8 cellular contexts compared by ENCODE assay signal in genomic region chr19:39038098-39038497, GRCh38. TPM values are rescaled to one million over a fixed set of nuclear protein-coding genes. Genes with fewer than 3 reads are reported as not detected.
DNase-seq lines count a peak whose midpoint lies in the region; ATAC-seq and TF ChIP-seq lines count a peak whose summit lies in the region.

No MANE protein-coding gene starts in this region.

- no peak for TF ChIP-seq POLR2A in Peyer's patch (IDR thresholded peaks at IDR 0.05)

- H3K4me1 ChIP-seq in cardiac muscle cell (ENCODE audit: low read depth) (no peaks in the 10 kb centered on the region), left ventricle myocardium inferior (no peaks in the 10 kb centered on the region), Peyer's patch (no peaks in the 10 kb centered on the region), foreskin keratinocyte (no peaks in the 10 kb centered on the region), psoas muscle (no peaks in the 10 kb centered on the region)

- TF ChIP-seq CTCF in cardiac muscle cell (IDR thresholded peaks at IDR 0.05; ENCODE audit: low read depth, low read length) = peak; percentile 33
- TF ChIP-seq CTCF in left ventricle myocardium inferior (IDR thresholded peaks at IDR 0.05; ENCODE audit: borderline replicate concordance) = no peak
- peak in 3 of 6 experiments; percentile 5 to 37 (median 31) for TF ChIP-seq CTCF in Peyer's patch (IDR thresholded peaks at IDR 0.05)
- TF ChIP-seq CTCF in foreskin keratinocyte (conservative IDR thresholded peaks at IDR 0.05) = peak; percentile 72
- TF ChIP-seq CTCF in psoas muscle (IDR thresholded peaks at IDR 0.05) = no peak

- H3K27ac ChIP-seq in cardiac muscle cell (no peak overlapping the region), left ventricle myocardium inferior (replicated peaks) (no peak overlapping the region), Peyer's patch (no peak overlapping the region), foreskin keratinocyte (no peak overlapping the region), psoas muscle (no peak overlapping the region)

- H3K36me3 ChIP-seq in cardiac muscle cell (no peaks in the 10 kb centered on the region), left ventricle myocardium inferior (no peaks in the 10 kb centered on the region), Peyer's patch (no peaks in the 10 kb centered on the region), psoas muscle (ENCODE audit: insufficient read depth in 1 of 2, low read depth in 1 of 2) (no peaks in the 10 kb centered on the region)

- WGBS in psoas muscle, 3 donors = 12 to 16% (median 13%) methylated on average over 9 of the region's 9 CpGs

- ATAC-seq in foreskin keratinocyte (peak; percentile 63), GM18870 (IDR thresholded peaks at IDR 0.05; ENCODE audit: unreplicated experiment) (no peak), psoas muscle (no peak), HG02870 (IDR thresholded peaks at IDR 0.05; ENCODE audit: unreplicated experiment) (no peak)

- intact Hi-C loops in left ventricle myocardium inferior (cut with micrococcal nuclease) (no loop called here), psoas muscle (cut with DNase I) (no loop called here)

- no peak overlapping the region for H3K4me3 ChIP-seq in cardiac muscle cell
- no peak overlapping the region for H3K4me3 ChIP-seq in left ventricle myocardium inferior
- no peak overlapping the region for H3K4me3 ChIP-seq in Peyer's patch
- H3K4me3 ChIP-seq in psoas muscle = no peak overlapping the region

- DNase-seq in cardiac muscle cell (ENCODE audit: low read depth in 1 of 2, low spot score in 1 of 2) = peak; percentile 61 to 65
- no peak for DNase-seq in left ventricle myocardium inferior
- DNase-seq in Peyer's patch = peak in 2 of 3 donors; percentile 54 to 60
- peak in 1 of 2 donors; percentile 35 for DNase-seq in foreskin keratinocyte
- DNase-seq in stimulated activated CD8-positive, alpha-beta memory T cell treated with anti-CD3 and anti-CD28 coated beads, Interleukin-4, amount 100 ng/mL, for 48 hours = peak; percentile 31
- no peak for DNase-seq in psoas muscle

- H3K9me3 ChIP-seq in cardiac muscle cell (ENCODE audit: low read depth) (no peaks in the 10 kb centered on the region), left ventricle myocardium inferior (replicated peaks) (no peaks in the 10 kb centered on the region), Peyer's patch (peaks cover 0 to 7% (median 0%) of the 10 kb centered on the region in 4 donors), psoas muscle (no peaks in the 10 kb centered on the region)

- H3K27me3 ChIP-seq in cardiac muscle cell = no peaks in the 10 kb centered on the region
- peaks cover 31% of the 10 kb centered on the region for H3K27me3 ChIP-seq in left ventricle myocardium inferior (ENCODE audit: low read depth)
- H3K27me3 ChIP-seq in Peyer's patch = no peaks in the 10 kb centered on the region
- no peaks in the 10 kb centered on the region for H3K27me3 ChIP-seq in foreskin keratinocyte
- peaks cover 0 to 15% (median 3%) of the 10 kb centered on the region in 3 donors for H3K27me3 ChIP-seq in psoas muscle (ENCODE audit: insufficient read depth in 3 of 3, low read length in 2 of 3)

RNA-seq across cellular contexts. Expression of gene FBXO27, which starts 5.7 kb away (rescaled TPM):
- total RNA-seq in cardiac muscle cell (17.8 and 21.0 TPM in 2 replicates), left ventricle myocardium inferior (20.9 TPM), Peyer's patch (10 to 100 TPM in 1 of 4 donors, 1 to 10 TPM in 3; 1.2 to 12.4 (median 3.6) TPM), foreskin keratinocyte (8.7 and 9.0 TPM in 2 replicates), psoas muscle (10 to 100 TPM in 1 of 4 donors, 1 to 10 TPM in 1, under 1 TPM in 2; 0.42 to 10.7 (median 0.99) TPM)
- polyA plus RNA-seq in cardiac muscle cell (9.1 and 13.4 TPM in 2 replicates), foreskin keratinocyte (9.2 and 9.4 TPM in 2 replicates), psoas muscle (under 1 TPM; 0.03 to 0.77 (median 0.14) TPM)

RNA-seq across cellular contexts. Expression of gene ACP7, which starts 46.1 kb away (rescaled TPM):
- total RNA-seq in cardiac muscle cell (not detected in 2 replicates), left ventricle myocardium inferior (not detected), Peyer's patch (not detected), foreskin keratinocyte (0.92 and 1.5 TPM in 2 replicates), psoas muscle (not detected)
- polyA plus RNA-seq in cardiac muscle cell (not detected in 2 replicates), foreskin keratinocyte (0.81 and 0.97 TPM in 2 replicates), psoas muscle (under 1 TPM in 1 of 3 donors, not detected in 2; 0.07 TPM)

Comparison
In these comparisons a context has a peak if more than half of its experiments do, and no peak if none do; other contexts are left out.
1. DNase-seq: peak in cardiac muscle cell (2 of 2), Peyer's patch (2 of 3) and stimulated activated CD8-positive, alpha-beta memory T cell treated with anti-CD3 and anti-CD28 coated beads, Interleukin-4, amount 100 ng/mL, for 48 hours (single experiment); none in left ventricle myocardium inferior (single experiment) and psoas muscle (0 of 2).
2. CTCF ChIP-seq: peak in cardiac muscle cell (single experiment) and foreskin keratinocyte (single experiment); none in left ventricle myocardium inferior (single experiment) and psoas muscle (single experiment).